Comparison of ENCODE assay signal across 2 cellular contexts in the genomic region with DNA sequence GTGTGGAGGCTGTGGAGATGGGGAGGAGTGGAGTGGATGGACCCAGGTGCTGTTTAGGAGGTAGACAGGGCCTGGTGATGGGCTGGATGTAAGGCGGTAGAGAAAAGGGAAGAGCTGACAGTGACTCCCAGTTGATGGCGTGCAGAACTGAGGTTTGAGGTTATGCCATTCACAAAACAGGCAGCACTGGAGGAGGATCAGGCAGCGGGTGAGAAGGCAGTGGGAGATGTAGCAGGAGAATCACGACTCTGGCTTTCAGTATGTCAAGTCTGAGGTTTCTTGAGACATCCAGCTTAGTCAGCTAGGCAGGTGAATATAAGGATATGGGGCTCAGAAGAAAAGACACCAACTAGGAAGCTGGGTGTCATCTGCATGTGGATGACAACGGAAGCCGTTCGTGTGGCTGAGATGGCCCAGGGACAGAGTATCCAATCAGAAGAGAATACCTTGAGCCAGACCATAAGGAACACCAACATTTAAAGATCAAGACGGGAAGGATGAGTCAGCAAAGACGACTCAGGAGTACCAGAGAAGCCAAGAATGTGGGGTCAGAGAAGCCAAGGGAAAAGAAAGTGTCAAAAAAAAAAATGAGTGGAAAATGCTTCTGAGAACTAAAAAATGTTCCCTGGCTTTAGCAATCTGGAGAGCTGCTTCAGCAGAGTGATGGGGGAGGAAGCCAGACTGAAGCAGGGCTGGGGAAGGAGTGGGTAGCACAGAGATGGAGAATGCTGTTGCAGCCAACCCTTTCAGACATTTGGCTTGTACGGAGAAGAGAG.
TF ChIP-seq lines count a peak whose summit lies in the region.

No MANE protein-coding gene starts in this region.

TF ChIP-seq in SK-N-SH treated with all-trans-retinoic acid at 6 μM for 48 hours, 23 proteins besides CTCF, POLR2A, EP300 and RAD21 (continued from another document):
- TF ChIP-seq, protein P1, sequence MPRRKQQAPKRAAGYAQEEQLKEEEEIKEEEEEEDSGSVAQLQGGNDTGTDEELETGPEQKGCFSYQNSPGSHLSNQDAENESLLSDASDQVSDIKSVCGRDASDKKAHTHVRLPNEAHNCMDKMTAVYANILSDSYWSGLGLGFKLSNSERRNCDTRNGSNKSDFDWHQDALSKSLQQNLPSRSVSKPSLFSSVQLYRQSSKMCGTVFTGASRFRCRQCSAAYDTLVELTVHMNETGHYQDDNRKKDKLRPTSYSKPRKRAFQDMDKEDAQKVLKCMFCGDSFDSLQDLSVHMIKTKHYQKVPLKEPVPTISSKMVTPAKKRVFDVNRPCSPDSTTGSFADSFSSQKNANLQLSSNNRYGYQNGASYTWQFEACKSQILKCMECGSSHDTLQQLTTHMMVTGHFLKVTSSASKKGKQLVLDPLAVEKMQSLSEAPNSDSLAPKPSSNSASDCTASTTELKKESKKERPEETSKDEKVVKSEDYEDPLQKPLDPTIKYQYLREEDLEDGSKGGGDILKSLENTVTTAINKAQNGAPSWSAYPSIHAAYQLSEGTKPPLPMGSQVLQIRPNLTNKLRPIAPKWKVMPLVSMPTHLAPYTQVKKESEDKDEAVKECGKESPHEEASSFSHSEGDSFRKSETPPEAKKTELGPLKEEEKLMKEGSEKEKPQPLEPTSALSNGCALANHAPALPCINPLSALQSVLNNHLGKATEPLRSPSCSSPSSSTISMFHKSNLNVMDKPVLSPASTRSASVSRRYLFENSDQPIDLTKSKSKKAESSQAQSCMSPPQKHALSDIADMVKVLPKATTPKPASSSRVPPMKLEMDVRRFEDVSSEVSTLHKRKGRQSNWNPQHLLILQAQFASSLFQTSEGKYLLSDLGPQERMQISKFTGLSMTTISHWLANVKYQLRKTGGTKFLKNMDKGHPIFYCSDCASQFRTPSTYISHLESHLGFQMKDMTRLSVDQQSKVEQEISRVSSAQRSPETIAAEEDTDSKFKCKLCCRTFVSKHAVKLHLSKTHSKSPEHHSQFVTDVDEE (CRISPR knock-in tag; IDR thresholded peaks at IDR 0.05), result no peak
- TF ChIP-seq ZNF8 (CRISPR knock-in tag; IDR thresholded peaks at IDR 0.05), result no peak
- no peak for TF ChIP-seq ZNF70 (CRISPR knock-in tag; IDR thresholded peaks at IDR 0.05)
- TF ChIP-seq ISL1 (CRISPR knock-in tag; IDR thresholded peaks at IDR 0.05), result no peak
- TF ChIP-seq BACH2 (CRISPR knock-in tag; IDR thresholded peaks at IDR 0.05; ENCODE audit: borderline replicate concordance), result no peak
- TF ChIP-seq CSDC2 (CRISPR knock-in tag; IDR thresholded peaks at IDR 0.05), result no peak

TF ChIP-seq in SK-N-SH, 30 proteins besides CTCF, POLR2A, EP300 and RAD21 (continued from another document):
- TF ChIP-seq NRF1 (IDR thresholded peaks at IDR 0.05; ENCODE audit: low read depth, low read length) (no peak), TAF1 (IDR thresholded peaks at IDR 0.05; ENCODE audit: borderline replicate concordance, low read depth, low read length) (no peak), GABPA (IDR thresholded peaks at IDR 0.05; ENCODE audit: low read depth) (no peak), RXRA (IDR thresholded peaks at IDR 0.05; ENCODE audit: borderline replicate concordance, low read depth) (no peak), POLR2AphosphoS5 (IDR thresholded peaks at IDR 0.05; ENCODE audit: low read depth, low read length) (no peak), RCOR1 (IDR thresholded peaks at IDR 0.05; ENCODE audit: low read length) (no peak)
TF ChIP-seq in SK-N-SH: peak in this region for 0.
